14 cellular contexts compared by ENCODE assay signal in the genomic region with DNA sequence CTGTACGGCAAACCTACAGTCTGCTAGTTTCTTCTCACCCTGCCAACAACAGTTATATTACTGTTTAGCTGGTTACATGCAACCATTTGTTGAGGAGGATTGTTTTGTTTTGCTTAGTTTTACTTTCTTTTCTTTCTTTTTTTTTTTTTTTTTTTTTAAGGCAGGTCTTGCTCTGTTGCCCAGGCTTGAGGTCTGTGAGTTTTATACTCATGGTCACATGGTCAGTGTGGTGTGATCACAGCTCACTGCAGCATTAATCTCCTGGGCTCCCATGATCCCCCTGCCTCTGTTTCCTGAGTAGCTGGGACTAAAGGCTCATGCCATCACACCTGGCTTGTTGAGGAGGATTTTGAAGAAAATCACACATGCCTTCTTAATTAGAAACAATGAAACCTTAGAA.
DNase-seq lines count a peak whose midpoint lies in the region; ATAC-seq, FAIRE-seq and TF ChIP-seq lines count a peak whose summit lies in the region.
"Had no signal": no experiment of that assay in that cellular context is flagged by ENCODE, and none has a peak within 500 bp of the region (broad histone marks: within the 10 kb centered on the region; RNA-seq: fewer than 3 reads in every experiment).

No MANE protein-coding gene starts in this region.

- no peak overlapping the region for H3K27ac Mint-ChIP-seq in activated CD4-positive, alpha-beta T cell treated with anti-CD3 and anti-CD28 coated beads for 36 hours
- H3K27ac Mint-ChIP-seq: brain, WTC11 had no signal

- POLR2A ChIA-PET in activated CD4-positive, alpha-beta T cell treated with anti-CD3 and anti-CD28 coated beads for 36 hours (lab: Charles Lee) = interaction anchor here (0.7 kb wide), 1 partner anchor 435 kb away, joined by 6 read pairs; no protein-coding TSS in a partner anchor

- H3K9me3 Mint-ChIP-seq in activated CD4-positive, alpha-beta T cell treated with anti-CD3 and anti-CD28 coated beads for 36 hours (ENCODE audit: low read depth) = no peaks in the 10 kb centered on the region

- CTCF ChIA-PET in activated CD4-positive, alpha-beta T cell treated with anti-CD3 and anti-CD28 coated beads for 36 hours (lab: Charles Lee) = no interaction called here

- no peaks in the 10 kb centered on the region for H3K36me3 Mint-ChIP-seq in activated CD4-positive, alpha-beta T cell treated with anti-CD3 and anti-CD28 coated beads for 36 hours (ENCODE audit: low read depth)
- H3K36me3 Mint-ChIP-seq: brain, WTC11 had no signal

- no peaks in the 10 kb centered on the region for H3K4me1 Mint-ChIP-seq in activated CD4-positive, alpha-beta T cell treated with anti-CD3 and anti-CD28 coated beads for 36 hours
- H3K4me1 Mint-ChIP-seq: brain, WTC11 had no signal

- FAIRE-seq in GM12891 (lab: Jason Lieb, UNC) = peak; percentile 31

- ATAC-seq in GM21360 (IDR thresholded peaks at IDR 0.05; ENCODE audit: unreplicated experiment) (peak; percentile 90), HG02970 (IDR thresholded peaks at IDR 0.05; ENCODE audit: low FRiP score, unreplicated experiment) (peak; percentile 94), HG03565 (IDR thresholded peaks at IDR 0.05; ENCODE audit: unreplicated experiment) (peak; percentile 88)
- no peak for ATAC-seq in activated CD4-positive, alpha-beta T cell treated with anti-CD3 and anti-CD28 coated beads for 36 hours
- ATAC-seq: Right ventricle myocardium inferior, WTC11 had no signal

- no peaks in the 10 kb centered on the region for H3K27me3 Mint-ChIP-seq in activated CD4-positive, alpha-beta T cell treated with anti-CD3 and anti-CD28 coated beads for 36 hours
- H3K27me3 Mint-ChIP-seq: brain had no signal

- no peak for TF ChIP-seq POLR2A in GM12891 (IDR thresholded peaks at IDR 0.05; ENCODE audit: low read depth, low read length)

- H3K4me3 Mint-ChIP-seq in activated CD4-positive, alpha-beta T cell treated with anti-CD3 and anti-CD28 coated beads for 36 hours = no peak overlapping the region
- H3K4me3 Mint-ChIP-seq: brain, WTC11 had no signal

- DNase-seq in GM12891 (ENCODE audit: insufficient read length, low spot score) (no peak), NCI-H128 (lab: John Stamatoyannopoulos, UW; ENCODE audit: unreplicated experiment) (no peak), COLO829 (ENCODE audit: low spot score) (no peak), posterior vena cava (ENCODE audit: low spot score) (no peak)
- DNase-seq in activated CD4-positive, alpha-beta T cell treated with anti-CD3 and anti-CD28 coated beads for 36 hours = no peak
- DNase-seq: NCI-H446 treated with DMSO at 0.1 percent for 48 hours; stimulated activated CD4-positive, alpha-beta T cell treated with anti-CD3 and anti-CD28 coated beads, Interleukin-1b, Interleukin-23, amount 100 ng/mL, for 48 hours; stimulated activated naive CD4-positive, alpha-beta T cell treated with Interleukin-2 at 50 U/mL for 16 hours had no signal

- intact Hi-C loops in activated CD4-positive, alpha-beta T cell treated with anti-CD3 and anti-CD28 coated beads for 36 hours (cut with DNase I, micrococcal nuclease) = no loop called here
- intact Hi-C loops in posterior vena cava (cut with DNase I) = no loop called here

TF ChIP-seq in GM12891, 5 proteins besides CTCF, POLR2A, EP300 and RAD21:
- no peak for TF ChIP-seq TAF1 (IDR thresholded peaks at IDR 0.05; ENCODE audit: low read depth, low read length)
- peak; percentile 43 for TF ChIP-seq PAX5 (IDR thresholded peaks at IDR 0.05; ENCODE audit: insufficient read depth, low read length, severe bottlenecking)
